27 cellular contexts compared by ENCODE assay signal in the genomic region with DNA sequence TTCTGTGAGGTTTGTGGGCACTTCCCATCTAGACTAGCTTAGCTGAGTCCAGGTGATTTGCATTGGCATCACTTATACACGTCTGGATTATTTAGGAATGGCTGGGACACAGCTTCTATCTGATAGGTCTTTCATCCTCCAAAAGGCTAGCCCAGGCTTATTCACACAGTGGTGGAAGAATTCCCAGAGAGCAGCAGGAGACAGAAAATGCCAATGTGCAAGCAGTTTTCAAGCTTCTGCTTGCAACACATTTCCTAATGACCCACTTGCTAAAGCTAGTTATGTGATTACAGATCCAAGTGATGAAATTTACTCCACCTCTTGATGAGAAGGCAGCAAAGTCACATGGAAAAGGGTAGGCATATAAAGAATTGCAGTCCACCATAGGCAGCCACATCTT. TPM values are rescaled to one million over a fixed set of nuclear protein-coding genes. Genes with fewer than 3 reads are reported as not detected.
A peak's percentile ranks its signal among the peaks of the same experiment; 100 is the strongest.
DNase-seq lines count a peak whose midpoint lies in the region; ATAC-seq, FAIRE-seq and TF ChIP-seq lines count a peak whose summit lies in the region.
"Had no signal": no experiment of that assay in that cellular context is flagged by ENCODE, and none has a peak within 500 bp of the region (broad histone marks: within the 10 kb centered on the region; RNA-seq: fewer than 3 reads in every experiment).

No MANE protein-coding gene starts in this region.

- no peaks in the 10 kb centered on the region for H3K27me3 Mint-ChIP-seq in MCF 10A (ENCODE audit: insufficient read depth, unreplicated experiment)

- no peak for ATAC-seq in GM18519 (IDR thresholded peaks at IDR 0.05; ENCODE audit: low FRiP score, unreplicated experiment)
- ATAC-seq: Right ventricle myocardium inferior had no signal

- FAIRE-seq in keratinocyte (lab: Jason Lieb, UNC) = peak; percentile 80
- FAIRE-seq: GM18507, HTR-8/SVneo had no signal

- H2AFZ ChIP-seq in keratinocyte (ENCODE audit: control insufficient read depth, low read length) = no peak overlapping the region

- no TSS peak for BruUV-seq in MCF 10A (replicated peaks; lab: Mats Ljungman, UMichigan)

- no peaks in the 10 kb centered on the region for H3K9me1 ChIP-seq in keratinocyte (ENCODE audit: control insufficient read depth, extremely low read depth, insufficient read depth, low read length)

- H3K27me3 ChIP-seq in breast epithelium (no peaks in the 10 kb centered on the region), keratinocyte (ENCODE audit: control insufficient read depth, extremely low read depth, insufficient read depth, low read length) (no peaks in the 10 kb centered on the region), prostate gland (replicated peaks; ENCODE audit: insufficient read depth) (no peaks in the 10 kb centered on the region)
- H3K27me3 ChIP-seq: BLaER1 treated with 17β-estradiol and CSF1 and Interleukin-3, amounts not matched to agents 10 nM and 100 nM; SJSA1 had no signal

- peak overlapping the region; percentile 1 for H3K4me2 ChIP-seq in keratinocyte (ENCODE audit: control insufficient read depth, extremely low read depth, insufficient read depth, low read depth, low read length)

- H3K4me3 ChIP-seq in breast epithelium (no peak overlapping the region), epithelial cell of esophagus (ENCODE audit: low read length) (no peak overlapping the region), keratinocyte (ENCODE audit: control insufficient read depth in 2 of 3, extremely low read depth in 1 of 3, insufficient read depth in 2 of 3, low read depth in 1 of 3, low read length in 3 of 3) (no peak overlapping the region), prostate gland (no peak overlapping the region)
- H3K4me3 ChIP-seq: BLaER1 treated with 17β-estradiol and CSF1 and Interleukin-3, amounts not matched to agents 10 nM and 100 nM; SJSA1 had no signal

- dilution Hi-C loops in keratinocyte (cut with MboI; ENCODE audit: extremely low pct_ligation_motif_present, low sequenced_read_pairs) = no loop called here

- TF ChIP-seq CTCF in MCF 10A (IDR thresholded peaks at IDR 0.05; ENCODE audit: unreplicated experiment) (no peak), breast epithelium (IDR thresholded peaks at IDR 0.05) (no peak), epithelial cell of esophagus (IDR thresholded peaks at IDR 0.05; ENCODE audit: insufficient read depth, low read depth, low read length, missing control alignments) (no peak), keratinocyte (optimal IDR thresholded peaks at IDR 0.05 in 1 of 3, IDR thresholded peaks at IDR 0.05 in 1 of 3, conservative IDR thresholded peaks at IDR 0.05 in 1 of 3; ENCODE audit: extremely low read depth in 1 of 3, insufficient read depth in 2 of 3, low read length in 3 of 3) (no peak), prostate gland (IDR thresholded peaks at IDR 0.05) (no peak)

- H3K4me1 Mint-ChIP-seq in MCF 10A (ENCODE audit: insufficient read depth, unreplicated experiment) = peaks cover 7% of the 10 kb centered on the region

- H4K20me1 ChIP-seq in keratinocyte (ENCODE audit: control insufficient read depth, extremely low read depth, insufficient read depth, low read length) = no peaks in the 10 kb centered on the region
- H4K20me1 ChIP-seq: BLaER1 treated with 17β-estradiol and CSF1 and Interleukin-3, amounts not matched to agents 10 nM and 100 nM had no signal

- H3K27ac ChIP-seq in breast epithelium = no peak overlapping the region
- H3K27ac ChIP-seq in keratinocyte (ENCODE audit: control insufficient read depth, insufficient read depth, low read length) = no peak overlapping the region
- H3K27ac ChIP-seq in prostate gland = no peak overlapping the region
- H3K27ac ChIP-seq: 22Rv1; BLaER1 treated with 17β-estradiol and CSF1 and Interleukin-3, amounts not matched to agents 10 nM and 100 nM; SJSA1 had no signal

- POLR2A ChIA-PET in MCF 10A (lab: Yijun Ruan, JAX) = interaction anchor here (0.6 to 1.2 kb wide), 5 partner anchors 12 to 133 kb away, joined by 3 to 6 read pairs (median 4); no protein-coding TSS in a partner anchor

- H3K4me3 Mint-ChIP-seq in MCF 10A (ENCODE audit: unreplicated experiment) = no peak overlapping the region
- H3K4me3 Mint-ChIP-seq: CD8-positive, alpha-beta memory T cell had no signal

- intact Hi-C loops in MCF 10A (cut with micrococcal nuclease) (loop anchor here (5.0 kb wide), 1 partner anchor 45 kb away; the partner anchor contains the start of gene MAST4), breast epithelium (cut with DNase I; ENCODE audit: low total_unique reads) (no loop called here), prostate gland (cut with DNase I) (no loop called here)

- no peaks in the 10 kb centered on the region for H3K36me3 ChIP-seq in breast epithelium
- H3K36me3 ChIP-seq in keratinocyte (ENCODE audit: control insufficient read depth in 2 of 2, extremely low read depth in 1 of 2, insufficient read depth in 2 of 2, low read length in 2 of 2) = no peaks in the 10 kb centered on the region
- H3K36me3 ChIP-seq in prostate gland = no peaks in the 10 kb centered on the region
- H3K36me3 ChIP-seq: BLaER1 treated with 17β-estradiol and CSF1 and Interleukin-3, amounts not matched to agents 10 nM and 100 nM; SJSA1 had no signal

- CTCF ChIA-PET in MCF 10A (lab: Yijun Ruan, JAX) = interaction anchor here (0.6 to 0.9 kb wide), 4 partner anchors 8 to 244 kb away, joined by 3 to 4 read pairs (median 3); no protein-coding TSS in a partner anchor

- no peak overlapping the region for H3K9ac ChIP-seq in keratinocyte (ENCODE audit: control insufficient read depth, extremely low read depth, insufficient read depth, low read length)
- H3K9ac ChIP-seq: BLaER1 treated with 17β-estradiol and CSF1 and Interleukin-3, amounts not matched to agents 10 nM and 100 nM had no signal

- H3K9me3 ChIP-seq in breast epithelium (no peaks in the 10 kb centered on the region), keratinocyte (ENCODE audit: control insufficient read depth, low read depth, low read length) (peaks cover 4% of the 10 kb centered on the region), prostate gland (no peaks in the 10 kb centered on the region)
- H3K9me3 ChIP-seq: SJSA1 had no signal

- no peak overlapping the region for H3K27ac Mint-ChIP-seq in MCF 10A (ENCODE audit: low read depth, unreplicated experiment)
- H3K27ac Mint-ChIP-seq: CD8-positive, alpha-beta memory T cell had no signal

- TF ChIP-seq POLR2A in breast epithelium (IDR thresholded peaks at IDR 0.05) (no peak), prostate gland (IDR thresholded peaks at IDR 0.05) (no peak)

- H3K36me3 Mint-ChIP-seq in MCF 10A (ENCODE audit: insufficient read depth, unreplicated experiment) = no peaks in the 10 kb centered on the region
- H3K36me3 Mint-ChIP-seq: CD8-positive, alpha-beta memory T cell had no signal

- WGBS in prostate gland = 71% methylated on average over 1 of the region's 1 CpG

- peaks cover 8% of the 10 kb centered on the region for H3K9me3 Mint-ChIP-seq in MCF 10A (ENCODE audit: unreplicated experiment)

- no peaks in the 10 kb centered on the region for H3K79me2 ChIP-seq in keratinocyte (ENCODE audit: control insufficient read depth, insufficient read depth, low read length)

- DNase-seq in MCF 10A (ENCODE audit: unreplicated experiment) (peak; percentile 33), breast epithelium (ENCODE audit: low spot score in 2 of 2) (no peak), epithelial cell of esophagus (ENCODE audit: low read depth) (peak; percentile 89), keratinocyte (ENCODE audit: low read depth, low spot score) (no peak), glomerular visceral epithelial cell (ENCODE audit: extremely low spot score) (no peak), NCI-H345 (lab: John Stamatoyannopoulos, UW) (no peak), prostate gland (ENCODE audit: low spot score) (no peak)
- DNase-seq: ACHN; Calu3; CD8-positive, alpha-beta memory T cell; GDM1; GOT3; HCEC 1CT; KG1; NCI-H1105 treated with DMSO at 0.1 percent for 48 hours; NCI-H1694; NCI-H2081; NCI-H2171; NCI-H446; NCI-H526 had no signal

- H3K4me1 ChIP-seq in breast epithelium (no peaks in the 10 kb centered on the region), keratinocyte (ENCODE audit: control insufficient read depth, extremely low read depth, insufficient read depth, low read length) (peaks cover 26% of the 10 kb centered on the region), prostate gland (replicated peaks) (no peaks in the 10 kb centered on the region)
- H3K4me1 ChIP-seq: SJSA1 had no signal

RNA-seq across cellular contexts. Expression of gene MAST4, which starts 44.3 kb away (rescaled TPM):
- total RNA-seq in MCF 10A (2022) (26.5 and 26.8 TPM in 2 replicates), breast epithelium (10 to 100 TPM; 28.0 to 61.5 (median 50.1) TPM), prostate gland (10 to 100 TPM; 36.8 to 45.7 TPM)
- polyA plus RNA-seq in keratinocyte = 19.8 to 20.8 TPM (median 20.3 TPM) in 3 replicates
- polyA plus RNA-seq in keratinocyte (2011; ENCODE audit: low read depth) = 34.0 TPM
- 13.9 and 18.3 TPM in 2 replicates for polyA plus RNA-seq in keratinocyte (2011; cell fraction: cytosol; rRNA removed)
- polyA plus RNA-seq in keratinocyte (2011; cell fraction: nucleus; rRNA removed) = 67.4 and 73.9 TPM in 2 replicates
- 19.3 and 32.9 TPM in 2 replicates for polyA plus RNA-seq in keratinocyte (2012; ENCODE audit: low replicate concordance)
- polyA minus RNA-seq in keratinocyte = 68.7 to 96.4 TPM (median 93.1 TPM) in 3 replicates
- 17.1 TPM for polyA minus RNA-seq in keratinocyte (2011; cell fraction: cytosol; rRNA and poly(A)+ RNA removed)
- 129 and 267 TPM in 2 replicates for polyA minus RNA-seq in keratinocyte (2011; cell fraction: nucleus; rRNA and poly(A)+ RNA removed)

Comparison
In these comparisons a context has a peak if more than half of its experiments do, and no peak if none do; other contexts are left out.
1. DNase-seq: peak in MCF 10A (single experiment) and epithelial cell of esophagus (single experiment); none in breast epithelium (0 of 2), keratinocyte (single experiment), glomerular visceral epithelial cell (single experiment), NCI-H345 (single experiment) and prostate gland (single experiment).